In the genomic region with DNA sequence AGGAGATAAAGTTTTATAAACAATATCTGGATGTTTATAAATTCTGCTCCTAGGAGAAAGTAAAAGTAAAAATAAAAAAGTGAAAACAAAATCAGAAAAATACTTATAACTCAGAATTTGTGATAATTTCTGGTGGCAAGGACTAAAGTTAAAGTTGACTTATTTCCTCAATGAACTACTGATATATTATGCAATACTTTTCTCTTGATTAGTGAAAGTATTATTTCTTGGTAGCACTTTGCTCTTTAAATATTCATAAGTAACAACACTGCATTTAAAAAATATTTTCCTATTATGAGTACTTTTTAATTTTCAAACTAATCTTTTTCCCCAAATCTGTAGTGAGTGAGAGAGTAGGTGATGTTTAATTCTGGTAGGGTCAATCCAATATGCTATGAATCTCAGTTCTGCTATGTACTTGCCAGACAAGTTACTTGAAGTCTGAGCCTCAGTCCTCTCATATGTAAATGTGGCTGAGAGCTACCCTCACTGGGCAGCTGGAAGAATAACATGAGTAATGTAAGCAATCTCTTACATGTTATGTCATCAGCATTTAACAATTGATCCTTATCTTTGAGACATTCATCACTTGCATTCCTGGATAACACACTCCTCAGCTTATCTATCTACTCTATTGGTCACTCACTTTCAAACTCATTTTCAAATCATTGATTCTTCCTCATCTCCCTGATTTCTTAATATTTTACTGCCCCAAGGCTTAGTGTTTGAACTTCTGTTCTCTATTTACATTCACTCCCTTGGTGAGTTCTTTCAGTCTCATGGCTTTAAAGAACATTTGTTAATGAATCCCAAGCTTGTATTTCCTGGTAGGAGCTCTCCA, we compare ENCODE assay signal across 8 cellular contexts.
DNase-seq lines count a peak whose midpoint lies in the region; ATAC-seq, FAIRE-seq and TF ChIP-seq lines count a peak whose summit lies in the region.

No MANE protein-coding gene starts in this region.

- H3K27ac ChIP-seq in WERI-Rb-1: no peak overlapping the region

- peaks cover 4% of the 10 kb centered on the region for H3K36me3 ChIP-seq in MG63
- no peaks in the 10 kb centered on the region for H3K36me3 ChIP-seq in WERI-Rb-1

- TF ChIP-seq CTCF in D721Med (IDR thresholded peaks at IDR 0.05; ENCODE audit: insufficient read depth, missing control alignments) (no peak), mesothelial cell of epicardium (IDR thresholded peaks at IDR 0.05; ENCODE audit: unreplicated experiment) (no peak), WERI-Rb-1 (IDR thresholded peaks at IDR 0.05; ENCODE audit: low read depth, low read length) (no peak)

- H3K4me3 ChIP-seq in MG63 (no peak overlapping the region), WERI-Rb-1 (ENCODE audit: low read depth, low read length) (no peak overlapping the region)

- no peaks in the 10 kb centered on the region for H3K27me3 Mint-ChIP-seq in mesothelial cell of epicardium (ENCODE audit: low read depth)

- peaks cover 40% of the 10 kb centered on the region for H3K4me1 Mint-ChIP-seq in mesothelial cell of epicardium

- peaks cover 9% of the 10 kb centered on the region for H3K36me3 Mint-ChIP-seq in mesothelial cell of epicardium

- H3K27me3 ChIP-seq in MG63: no peaks in the 10 kb centered on the region
- H3K27me3 ChIP-seq in WERI-Rb-1 (ENCODE audit: insufficient read depth, low read depth, severe bottlenecking): no peaks in the 10 kb centered on the region

- no peak overlapping the region for H3K4me3 Mint-ChIP-seq in mesothelial cell of epicardium

- no peaks in the 10 kb centered on the region for H3K9me3 ChIP-seq in MG63
- no peaks in the 10 kb centered on the region for H3K9me3 ChIP-seq in WERI-Rb-1 (ENCODE audit: severe bottlenecking)

- no peak for DNase-seq in D721Med (ENCODE audit: insufficient read length, low spot score)
- DNase-seq in MG63: peak; percentile 47
- peak; percentile 87 for DNase-seq in dedifferentiated amniotic fluid mesenchymal stem cell (ENCODE audit: extremely low spot score)
- DNase-seq in mesothelial cell of epicardium (ENCODE audit: low spot score in 2 of 2, unreplicated experiment in 2 of 2): no peak
- DNase-seq in WERI-Rb-1: no peak
- no peak for DNase-seq in effector CD8-positive, alpha-beta T cell (lab: John Stamatoyannopoulos, UW)

- ATAC-seq in HG02840 (IDR thresholded peaks at IDR 0.05; ENCODE audit: low FRiP score, unreplicated experiment) (no peak), GM21786 (IDR thresholded peaks at IDR 0.05; ENCODE audit: unreplicated experiment) (no peak)

- peak; percentile 6 for FAIRE-seq in D721Med (lab: Jason Lieb, UNC)

- no peaks in the 10 kb centered on the region for H3K9me3 Mint-ChIP-seq in mesothelial cell of epicardium

- H3K27ac Mint-ChIP-seq in mesothelial cell of epicardium: peak overlapping the region; percentile 43

Comparison
In these comparisons a context has a peak if more than half of its experiments do, and no peak if none do; other contexts are left out.
1. DNase-seq: peak in MG63 (single experiment) and dedifferentiated amniotic fluid mesenchymal stem cell (single experiment); none in D721Med (single experiment), mesothelial cell of epicardium (0 of 2), WERI-Rb-1 (single experiment) and effector CD8-positive, alpha-beta T cell (single experiment).